In genomic region chr9:83520292-83520691, GRCh38 we compare ENCODE assay signal across 30 cellular contexts.
"Had no signal": no experiment of that assay in that cellular context is flagged by ENCODE, and none has a peak within 500 bp of the region (broad histone marks: within the 10 kb centered on the region; RNA-seq: fewer than 3 reads in every experiment).

No MANE protein-coding gene starts in this region.

- DNase-seq: activated CD4-positive, alpha-beta T cell treated with anti-CD3 and anti-CD28 coated beads, Interleukin-2, amount 10 ng/mL, durations not matched to agents 24 days and 14 days; activated CD4-positive, alpha-beta T cell treated with anti-CD3 and anti-CD28 coated beads, Interleukin-2, amount 50 U/mL, for 4 hours; activated CD4-positive, CD25-positive, alpha-beta regulatory T cell; activated CD8-positive, alpha-beta T cell treated with anti-CD3 and anti-CD28 coated beads for 36 hours; activated effector memory CD4-positive, alpha-beta T cell treated with anti-CD3 and anti-CD28 coated beads, Interleukin-2, amount 50 U/mL, for 16 hours; activated naive CD4-positive, alpha-beta T cell; activated naive CD4-positive, alpha-beta T cell treated with anti-CD3 and anti-CD28 coated beads, Interleukin-2, amount 50 U/mL, for 16 hours; activated naive CD8-positive, alpha-beta T cell treated with anti-CD3 and anti-CD28 coated beads for 36 hours; activated T-cell treated with anti-CD3 and anti-CD28 coated beads, Interleukin-2, amount 50 U/mL, for 1 hour; activated T-cell treated with anti-CD3 and anti-CD28 coated beads, Interleukin-2, amount 50 U/mL, for 72 hours; amygdala; NCI-H1048; NCI-H1105 treated with DMSO at 0.1 percent for 48 hours; NCI-H1436; NCI-H1694; NCI-H1930; NCI-H345; NCI-H524 treated with DMSO at 0.1 percent for 48 hours; NK-92 treated with Interleukin-12 subunit alpha and Interleukin-12 subunit beta, amount 100 ng/mL, for 24 hours; PC-9; Right ventricle myocardium superior; SW 1271; T-helper 1 cell; T-helper 2 cell; T-helper 9 cell; WERI-Rb-1 had no signal

- H3K36me3 ChIP-seq: ascending aorta, cardiac muscle cell, WERI-Rb-1 had no signal

- H3K4me1 ChIP-seq: ascending aorta had no signal

- H3K4me3 Mint-ChIP-seq: activated CD4-positive, alpha-beta T cell treated with anti-CD3 and anti-CD28 coated beads, Interleukin-2, amount 10 ng/mL, durations not matched to agents 24 days and 14 days; activated CD8-positive, alpha-beta T cell treated with anti-CD3 and anti-CD28 coated beads for 36 hours; activated naive CD8-positive, alpha-beta T cell treated with anti-CD3 and anti-CD28 coated beads for 36 hours; activated T-cell treated with anti-CD3 and anti-CD28 coated beads, Interleukin-2, amount 50 U/mL, for 72 hours; activated T-helper 17 cell treated with anti-CD3 and anti-CD28 coated beads, Interleukin-2, amount 50 U/mL, for 72 hours; central memory CD8-positive, alpha-beta T cell had no signal

- H3K27ac ChIP-seq: ascending aorta, cardiac muscle cell, PC-9, WERI-Rb-1 had no signal

- H3K4me1 Mint-ChIP-seq: activated CD4-positive, alpha-beta T cell treated with anti-CD3 and anti-CD28 coated beads, Interleukin-2, amount 10 ng/mL, durations not matched to agents 24 days and 14 days; activated naive CD8-positive, alpha-beta T cell treated with anti-CD3 and anti-CD28 coated beads for 36 hours; activated T-helper 17 cell treated with anti-CD3 and anti-CD28 coated beads, Interleukin-2, amount 50 U/mL, for 72 hours; central memory CD8-positive, alpha-beta T cell had no signal

- H3K27me3 ChIP-seq: ascending aorta, cardiac muscle cell had no signal

- H3K27ac Mint-ChIP-seq: activated CD4-positive, alpha-beta T cell treated with anti-CD3 and anti-CD28 coated beads, Interleukin-2, amount 10 ng/mL, durations not matched to agents 24 days and 14 days; activated CD8-positive, alpha-beta T cell treated with anti-CD3 and anti-CD28 coated beads for 36 hours; activated naive CD8-positive, alpha-beta T cell treated with anti-CD3 and anti-CD28 coated beads for 36 hours; activated T-cell treated with anti-CD3 and anti-CD28 coated beads, Interleukin-2, amount 50 U/mL, for 72 hours; activated T-helper 17 cell treated with anti-CD3 and anti-CD28 coated beads, Interleukin-2, amount 50 U/mL, for 72 hours had no signal

- H3K4me2 ChIP-seq: PC-9 had no signal

- H3K9me3 ChIP-seq: ascending aorta had no signal

- H3K27me3 Mint-ChIP-seq: activated naive CD8-positive, alpha-beta T cell treated with anti-CD3 and anti-CD28 coated beads for 36 hours; activated T-helper 17 cell treated with anti-CD3 and anti-CD28 coated beads, Interleukin-2, amount 50 U/mL, for 72 hours had no signal

- ATAC-seq: activated CD8-positive, alpha-beta T cell treated with anti-CD3 and anti-CD28 coated beads for 36 hours; activated T-cell treated with anti-CD3 and anti-CD28 coated beads, Interleukin-2, amount 50 U/mL, for 72 hours; activated T-helper 17 cell treated with anti-CD3 and anti-CD28 coated beads, Interleukin-2, amount 50 U/mL, for 72 hours had no signal

- H3K9me3 Mint-ChIP-seq: activated CD4-positive, alpha-beta T cell treated with anti-CD3 and anti-CD28 coated beads, Interleukin-2, amount 10 ng/mL, durations not matched to agents 24 days and 14 days; activated T-cell treated with anti-CD3 and anti-CD28 coated beads, Interleukin-2, amount 50 U/mL, for 72 hours; activated T-helper 17 cell treated with anti-CD3 and anti-CD28 coated beads, Interleukin-2, amount 50 U/mL, for 72 hours had no signal

- H3K36me3 Mint-ChIP-seq: activated naive CD8-positive, alpha-beta T cell treated with anti-CD3 and anti-CD28 coated beads for 36 hours had no signal

- H2AFZ ChIP-seq: PC-9 had no signal

- H3K4me3 ChIP-seq: ascending aorta, cardiac muscle cell, PC-9 had no signal
